ENCODE assay signal across 8 cellular contexts in genomic region chr2:96205888-96206287, GRCh38. TPM values are rescaled to one million over a fixed set of nuclear protein-coding genes. Genes with fewer than 3 reads are reported as not detected.
DNase-seq lines count a peak whose midpoint lies in the region; ATAC-seq and TF ChIP-seq lines count a peak whose summit lies in the region.

No MANE protein-coding gene starts in this region.

- no peaks in the 10 kb centered on the region for H3K9me3 Mint-ChIP-seq in activated CD8-positive, alpha-beta memory T cell treated with anti-CD3 and anti-CD28 coated beads, Interleukin-2, amount 10 ng/mL, durations not matched to agents 7 days and 5 days (ENCODE audit: low read depth)
- no peaks in the 10 kb centered on the region for H3K9me3 Mint-ChIP-seq in activated T-helper 1 cell treated with anti-CD3 and anti-CD28 coated beads, Interleukin-12 subunit alpha, Interleukin-12 subunit beta, Interleukin-2, Interleukin-4 antibody, amounts not matched to agents 30 ng/mL and 10 ng/mL and 1 ng/mL, durations not matched to agents 14 hours and 24 hours and 36 hours

- H3K27ac ChIP-seq in substantia nigra (ENCODE audit: low read depth, low read length, poor library complexity, severe bottlenecking) = peak overlapping the region; percentile 75
- H3K27ac ChIP-seq in SJCRH30 = no peak overlapping the region

- no peak overlapping the region for H3K4me3 ChIP-seq in SJCRH30

- TF ChIP-seq CTCF in omental fat pad (IDR thresholded peaks at IDR 0.05) = no peak

- intact Hi-C loops in activated T-helper 1 cell treated with anti-CD3 and anti-CD28 coated beads, Interleukin-12 subunit alpha, Interleukin-12 subunit beta, Interleukin-2, Interleukin-4 antibody, amounts not matched to agents 30 ng/mL and 10 ng/mL and 1 ng/mL, durations not matched to agents 14 hours and 24 hours and 36 hours (cut with micrococcal nuclease) = loop anchor here (5.0 kb wide), 2 partner anchors 116 to 431 kb away; partner anchors contain the start of gene KANSL3

- peaks cover 17% of the 10 kb centered on the region for H3K36me3 Mint-ChIP-seq in activated CD8-positive, alpha-beta memory T cell treated with anti-CD3 and anti-CD28 coated beads, Interleukin-2, amount 10 ng/mL, durations not matched to agents 7 days and 5 days
- peaks cover 20% of the 10 kb centered on the region for H3K36me3 Mint-ChIP-seq in activated T-helper 1 cell treated with anti-CD3 and anti-CD28 coated beads, Interleukin-12 subunit alpha, Interleukin-12 subunit beta, Interleukin-2, Interleukin-4 antibody, amounts not matched to agents 30 ng/mL and 10 ng/mL and 1 ng/mL, durations not matched to agents 14 hours and 24 hours and 36 hours (ENCODE audit: low read depth)

- H3K4me3 Mint-ChIP-seq in activated CD8-positive, alpha-beta memory T cell treated with anti-CD3 and anti-CD28 coated beads, Interleukin-2, amount 10 ng/mL, durations not matched to agents 7 days and 5 days = peak overlapping the region; percentile 66
- peak overlapping the region; percentile 80 for H3K4me3 Mint-ChIP-seq in activated T-helper 1 cell treated with anti-CD3 and anti-CD28 coated beads, Interleukin-12 subunit alpha, Interleukin-12 subunit beta, Interleukin-2, Interleukin-4 antibody, amounts not matched to agents 30 ng/mL and 10 ng/mL and 1 ng/mL, durations not matched to agents 14 hours and 24 hours and 36 hours

- peaks cover 67% of the 10 kb centered on the region for H3K4me1 Mint-ChIP-seq in activated CD8-positive, alpha-beta memory T cell treated with anti-CD3 and anti-CD28 coated beads, Interleukin-2, amount 10 ng/mL, durations not matched to agents 7 days and 5 days
- H3K4me1 Mint-ChIP-seq in activated T-helper 1 cell treated with anti-CD3 and anti-CD28 coated beads, Interleukin-12 subunit alpha, Interleukin-12 subunit beta, Interleukin-2, Interleukin-4 antibody, amounts not matched to agents 30 ng/mL and 10 ng/mL and 1 ng/mL, durations not matched to agents 14 hours and 24 hours and 36 hours (ENCODE audit: low read depth) = peaks cover 70% of the 10 kb centered on the region

- ATAC-seq in activated CD8-positive, alpha-beta memory T cell treated with anti-CD3 and anti-CD28 coated beads, Interleukin-2, amount 10 ng/mL, durations not matched to agents 7 days and 5 days = no peak
- no peak for ATAC-seq in omental fat pad (ENCODE audit: low FRiP score)
- ATAC-seq in HG03571 (IDR thresholded peaks at IDR 0.05; ENCODE audit: unreplicated experiment) = no peak

- H3K9me3 ChIP-seq in SJCRH30 (replicated peaks) = no peaks in the 10 kb centered on the region

- H3K27me3 ChIP-seq in SJCRH30 = no peaks in the 10 kb centered on the region

- H3K27ac Mint-ChIP-seq in activated CD8-positive, alpha-beta memory T cell treated with anti-CD3 and anti-CD28 coated beads, Interleukin-2, amount 10 ng/mL, durations not matched to agents 7 days and 5 days = peak overlapping the region; percentile 71
- peak overlapping the region; percentile 35 for H3K27ac Mint-ChIP-seq in activated T-helper 1 cell treated with anti-CD3 and anti-CD28 coated beads, Interleukin-12 subunit alpha, Interleukin-12 subunit beta, Interleukin-2, Interleukin-4 antibody, amounts not matched to agents 30 ng/mL and 10 ng/mL and 1 ng/mL, durations not matched to agents 14 hours and 24 hours and 36 hours

- H3K27me3 Mint-ChIP-seq in activated CD8-positive, alpha-beta memory T cell treated with anti-CD3 and anti-CD28 coated beads, Interleukin-2, amount 10 ng/mL, durations not matched to agents 7 days and 5 days = no peaks in the 10 kb centered on the region
- no peaks in the 10 kb centered on the region for H3K27me3 Mint-ChIP-seq in activated T-helper 1 cell treated with anti-CD3 and anti-CD28 coated beads, Interleukin-12 subunit alpha, Interleukin-12 subunit beta, Interleukin-2, Interleukin-4 antibody, amounts not matched to agents 30 ng/mL and 10 ng/mL and 1 ng/mL, durations not matched to agents 14 hours and 24 hours and 36 hours (ENCODE audit: insufficient read depth)

- H3K4me1 ChIP-seq in SJCRH30 = peaks cover 16% of the 10 kb centered on the region

- CTCF ChIA-PET in activated CD8-positive, alpha-beta memory T cell treated with anti-CD3 and anti-CD28 coated beads, Interleukin-2, amount 10 ng/mL, durations not matched to agents 7 days and 5 days (lab: Charles Lee) = interaction anchor here (0.8 to 6.2 kb wide), 5 partner anchors 17 to 61 kb away, joined by 3 to 27 read pairs (median 3); no protein-coding TSS in a partner anchor

- peaks cover 3% of the 10 kb centered on the region; the same call in 1 of the 2 replicates for H3K36me3 ChIP-seq in SJCRH30

- DNase-seq in activated CD8-positive, alpha-beta memory T cell treated with anti-CD3 and anti-CD28 coated beads, Interleukin-2, amount 10 ng/mL, durations not matched to agents 7 days and 5 days = no peak
- DNase-seq in activated CD8-positive, alpha-beta memory T cell treated with anti-CD3 and anti-CD28 coated beads, Interleukin-2, amount 50 U/mL, for 4 hours = no peak
- no peak for DNase-seq in activated T-helper 1 cell treated with anti-CD3 and anti-CD28 coated beads, Interleukin-12 subunit alpha, Interleukin-12 subunit beta, Interleukin-2, Interleukin-4 antibody, amounts not matched to agents 30 ng/mL and 10 ng/mL and 1 ng/mL, durations not matched to agents 14 hours and 24 hours and 36 hours (ENCODE audit: low spot score)
- DNase-seq in hepatic stellate cell (ENCODE audit: low spot score) = peak; percentile 51
- DNase-seq in substantia nigra (lab: John Stamatoyannopoulos, UW) = no peak
- no peak for DNase-seq in SJCRH30
- no peak for DNase-seq in omental fat pad (ENCODE audit: low spot score)

RNA-seq across cellular contexts. Expression of gene STARD7, which starts 2.7 kb away (rescaled TPM):
- 100 to 1,000 TPM; 131 to 180 TPM for total RNA-seq in activated CD8-positive, alpha-beta memory T cell treated with anti-CD3 and anti-CD28 coated beads, Interleukin-2, amount 10 ng/mL, durations not matched to agents 7 days and 5 days
- total RNA-seq in activated T-helper 1 cell treated with anti-CD3 and anti-CD28 coated beads, Interleukin-12 subunit alpha, Interleukin-12 subunit beta, Interleukin-2, Interleukin-4 antibody, amounts not matched to agents 30 ng/mL and 10 ng/mL and 1 ng/mL, durations not matched to agents 14 hours and 24 hours and 36 hours = 216 and 229 TPM in 2 replicates
- total RNA-seq in SJCRH30 (2014; rRNA removed; shearing (Covaris generic)) = 232 and 243 TPM in 2 replicates
- total RNA-seq in omental fat pad = 100 to 1,000 TPM; 116 to 149 (median 125) TPM

RNA-seq across cellular contexts. Expression of gene TMEM127, which starts 59.9 kb away (rescaled TPM):
- total RNA-seq in activated CD8-positive, alpha-beta memory T cell treated with anti-CD3 and anti-CD28 coated beads, Interleukin-2, amount 10 ng/mL, durations not matched to agents 7 days and 5 days = 10 to 100 TPM; 32.7 to 36.9 TPM
- total RNA-seq in activated T-helper 1 cell treated with anti-CD3 and anti-CD28 coated beads, Interleukin-12 subunit alpha, Interleukin-12 subunit beta, Interleukin-2, Interleukin-4 antibody, amounts not matched to agents 30 ng/mL and 10 ng/mL and 1 ng/mL, durations not matched to agents 14 hours and 24 hours and 36 hours = 29.7 and 30.1 TPM in 2 replicates
- total RNA-seq in SJCRH30 (2014; rRNA removed; shearing (Covaris generic)) = 16.2 and 17.9 TPM in 2 replicates
- 10 to 100 TPM; 34.5 to 52.1 (median 43.2) TPM for total RNA-seq in omental fat pad
